ENCODE assay signal across 10 cellular contexts in the genomic region with DNA sequence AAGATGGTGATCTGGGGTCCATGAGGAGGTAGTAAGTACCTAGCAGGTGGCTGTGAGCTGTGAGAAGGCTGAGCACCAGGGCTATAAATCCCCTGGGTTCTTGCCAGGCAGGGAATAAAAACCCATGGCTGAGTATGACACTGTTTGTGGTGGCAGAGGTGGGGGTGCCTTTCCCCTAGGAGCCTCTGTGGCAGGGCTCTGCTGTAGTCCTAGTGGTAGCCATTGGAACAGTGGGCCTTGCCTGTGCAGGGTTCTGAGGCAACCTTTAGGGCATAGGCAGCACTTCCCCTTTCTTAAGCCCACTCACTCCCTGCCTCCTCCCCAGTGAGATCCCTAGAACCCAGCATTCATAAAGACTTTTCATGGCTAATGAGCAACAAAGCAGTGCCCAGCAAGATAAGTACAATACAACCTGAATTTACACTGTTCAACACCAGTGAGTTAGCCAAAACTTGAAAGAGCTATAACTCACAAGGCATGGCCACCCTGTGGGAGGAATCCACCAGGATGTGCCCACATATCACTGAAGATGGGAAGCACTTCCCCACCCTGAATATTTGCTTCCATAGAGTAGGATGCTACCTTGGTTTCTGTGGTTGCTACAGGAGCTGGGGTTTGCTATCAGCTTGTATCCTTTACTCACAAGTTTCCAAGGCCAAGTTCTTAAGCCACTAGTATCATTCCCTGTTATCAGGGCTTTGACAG.
DNase-seq lines count a peak whose midpoint lies in the region; ATAC-seq and TF ChIP-seq lines count a peak whose summit lies in the region.
"Had no signal": no experiment of that assay in that cellular context is flagged by ENCODE, and none has a peak within 500 bp of the region (broad histone marks: within the 10 kb centered on the region; RNA-seq: fewer than 3 reads in every experiment).

No MANE protein-coding gene starts in this region.

- H3K36me3 ChIP-seq in HEK293 (ENCODE audit: control insufficient read depth in 2 of 2, insufficient read depth in 1 of 2, low read length in 2 of 2): no peaks in the 10 kb centered on the region
- no peaks in the 10 kb centered on the region for H3K36me3 ChIP-seq in mesodermal cell (ENCODE audit: control insufficient read depth, insufficient read depth, low read length)
- H3K36me3 ChIP-seq in right atrium auricular region: no peaks in the 10 kb centered on the region
- H3K36me3 ChIP-seq: neutrophil, thyroid gland had no signal

- H3K4me3 ChIP-seq in HEK293 (ENCODE audit: low read depth, low read length) (no peak overlapping the region), mesodermal cell (ENCODE audit: extremely low read depth, insufficient read depth, low read length, poor library complexity, severe bottlenecking) (no peak overlapping the region), right atrium auricular region (no peak overlapping the region)
- H3K4me3 ChIP-seq: thyroid gland had no signal

- H3K27me3 ChIP-seq in right atrium auricular region: no peaks in the 10 kb centered on the region
- H3K27me3 ChIP-seq: neutrophil, thyroid gland had no signal

- ATAC-seq in GM18867 (IDR thresholded peaks at IDR 0.05; ENCODE audit: unreplicated experiment) (peak; percentile 44), HG03097 (IDR thresholded peaks at IDR 0.05; ENCODE audit: low FRiP score, unreplicated experiment) (no peak)

- no peak for TF ChIP-seq CTCF in HEK293 (tag by site-specific recombination; IDR thresholded peaks at IDR 0.05)
- TF ChIP-seq CTCF in RWPE1 (conservative IDR thresholded peaks at IDR 0.05; ENCODE audit: low read depth): no peak
- no peak for TF ChIP-seq CTCF in right atrium auricular region (IDR thresholded peaks at IDR 0.05)

- no peak overlapping the region for H3K27ac ChIP-seq in HEK293 (ENCODE audit: extremely low read depth, low read depth, low read length)
- peak overlapping the region; percentile 92 for H3K27ac ChIP-seq in mesodermal cell (ENCODE audit: low read depth, low read length, severe bottlenecking)
- H3K27ac ChIP-seq in RWPE1: no peak overlapping the region
- H3K27ac ChIP-seq in right atrium auricular region: no peak overlapping the region
- H3K27ac ChIP-seq: neutrophil, thyroid gland had no signal

- DNase-seq in NCI-H2107 (lab: John Stamatoyannopoulos, UW): peak; percentile 45
- DNase-seq in RWPE1 (ENCODE audit: low spot score): no peak
- no peak for DNase-seq in effector CD4-positive, alpha-beta T cell
- DNase-seq in right atrium auricular region (ENCODE audit: low spot score): no peak
- DNase-seq: thyroid gland had no signal

- no peaks in the 10 kb centered on the region for H3K9me3 ChIP-seq in HEK293 (ENCODE audit: control insufficient read depth, insufficient read depth, low read depth, low read length)
- H3K9me3 ChIP-seq in mesodermal cell (ENCODE audit: control insufficient read depth, low read length): no peaks in the 10 kb centered on the region
- H3K9me3 ChIP-seq in right atrium auricular region: no peaks in the 10 kb centered on the region
- H3K9me3 ChIP-seq: neutrophil, thyroid gland had no signal

- CTCF ChIA-PET in HEK293 (lab: Yijun Ruan, JAX) (interaction anchor here (1.2 kb wide), 1 partner anchor 17 kb away, joined by 3 read pairs; no protein-coding TSS in a partner anchor), RWPE1 (lab: Yijun Ruan, JAX) (interaction anchor here (0.7 kb wide), 1 partner anchor 1675 kb away, joined by 3 read pairs; no protein-coding TSS in a partner anchor)

- POLR2A ChIA-PET in HEK293 (lab: Yijun Ruan, JAX): no interaction called here
- POLR2A ChIA-PET in RWPE1 (lab: Yijun Ruan, JAX; ENCODE audit: low non-redundant PET): no interaction called here

- H3K4me1 ChIP-seq in HEK293 (ENCODE audit: control insufficient read depth, insufficient read depth, low read length) (no peaks in the 10 kb centered on the region; the same call in none of the 2 replicates), mesodermal cell (ENCODE audit: control insufficient read depth, insufficient read depth, low read length, poor library complexity, severe bottlenecking) (peaks cover 76% of the 10 kb centered on the region), right atrium auricular region (peaks cover 0 to 7% of the 10 kb centered on the region in 2 donors)

TF ChIP-seq in HEK293, 187 proteins besides CTCF, POLR2A, EP300 and RAD21:
- TF ChIP-seq ZIC2 (tag by site-specific recombination; IDR thresholded peaks at IDR 0.05): 0 out of 2 replicates have a peak, but pooled peaks have one; percentile 22
- TF ChIP-seq ZNF510 (tag by site-specific recombination; IDR thresholded peaks at IDR 0.05; ENCODE audit: insufficient replicate concordance): peak; percentile 96
- TF ChIP-seq ZNF843 (tag by site-specific recombination; IDR thresholded peaks at IDR 0.05): no peak
- TF ChIP-seq, protein P1, sequence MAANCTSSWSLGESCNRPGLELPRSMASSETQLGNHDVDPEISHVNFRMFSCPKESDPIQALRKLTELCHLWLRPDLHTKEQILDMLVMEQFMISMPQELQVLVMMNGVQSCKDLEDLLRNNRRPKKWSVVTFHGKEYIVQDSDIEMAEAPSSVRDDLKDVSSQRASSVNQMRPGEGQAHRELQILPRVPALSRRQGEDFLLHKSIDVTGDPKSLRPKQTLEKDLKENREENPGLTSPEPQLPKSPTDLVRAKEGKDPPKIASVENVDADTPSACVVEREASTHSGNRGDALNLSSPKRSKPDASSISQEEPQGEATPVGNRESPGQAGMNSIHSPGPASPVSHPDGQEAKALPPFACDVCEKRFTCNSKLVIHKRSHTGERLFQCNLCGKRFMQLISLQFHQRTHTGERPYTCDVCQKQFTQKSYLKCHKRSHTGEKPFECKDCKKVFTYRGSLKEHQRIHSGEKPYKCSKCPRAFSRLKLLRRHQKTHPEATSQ (tag by site-specific recombination; IDR thresholded peaks at IDR 0.05): no peak
